ENCODE assay signal across 1 cellular context in the genomic region with DNA sequence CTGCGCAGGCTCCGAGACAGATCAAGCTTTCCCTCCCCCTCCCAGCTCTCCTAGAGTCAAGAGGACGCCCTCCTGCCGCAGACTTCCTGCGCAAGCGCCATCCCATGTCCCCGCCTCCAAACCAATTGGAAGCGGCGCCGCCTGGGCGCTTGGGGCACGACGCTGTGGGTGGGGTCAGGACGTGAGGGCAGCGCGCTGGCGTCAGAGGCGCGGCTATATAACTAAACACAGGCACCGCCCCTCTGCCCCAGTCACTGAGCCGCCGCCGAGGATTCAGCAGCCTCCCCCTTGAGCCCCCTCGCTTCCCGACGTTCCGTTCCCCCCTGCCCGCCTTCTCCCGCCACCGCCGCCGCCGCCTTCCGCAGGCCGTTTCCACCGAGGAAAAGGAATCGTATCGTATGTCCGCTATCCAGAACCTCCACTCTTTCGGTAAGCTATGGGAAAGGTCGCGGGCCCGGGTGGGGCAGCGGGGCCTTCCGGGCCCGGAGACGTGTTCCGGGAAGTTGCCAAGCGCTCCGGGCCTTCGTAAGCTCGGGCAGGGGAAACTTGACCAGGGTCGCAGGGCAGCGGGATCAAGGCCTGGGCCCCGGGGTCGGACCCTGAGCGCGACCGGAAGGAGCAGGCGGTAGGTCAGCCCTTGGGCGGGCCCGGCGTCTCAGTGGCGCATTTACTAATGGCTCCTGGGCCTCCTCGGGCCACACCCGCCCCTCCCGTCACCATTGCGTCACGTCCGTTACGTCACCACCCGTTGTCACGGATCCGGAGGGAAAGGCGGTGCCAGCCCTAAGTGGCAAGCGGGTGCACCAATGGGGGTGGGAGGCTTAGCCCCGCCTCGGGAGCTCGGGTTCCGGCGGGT.
A peak's percentile ranks its signal among the peaks of the same experiment; 100 is the strongest.
TF ChIP-seq lines count a peak whose summit lies in the region.

A gene (plus strand): TSS at position 245 of the 856 bp plus-strand sequence. CDS start 154 bp downstream, at position 399.

TF ChIP-seq in K562, 482 proteins besides CTCF, POLR2A, EP300 and RAD21 (continued from another document and continues in another):
- TF ChIP-seq, protein P1, sequence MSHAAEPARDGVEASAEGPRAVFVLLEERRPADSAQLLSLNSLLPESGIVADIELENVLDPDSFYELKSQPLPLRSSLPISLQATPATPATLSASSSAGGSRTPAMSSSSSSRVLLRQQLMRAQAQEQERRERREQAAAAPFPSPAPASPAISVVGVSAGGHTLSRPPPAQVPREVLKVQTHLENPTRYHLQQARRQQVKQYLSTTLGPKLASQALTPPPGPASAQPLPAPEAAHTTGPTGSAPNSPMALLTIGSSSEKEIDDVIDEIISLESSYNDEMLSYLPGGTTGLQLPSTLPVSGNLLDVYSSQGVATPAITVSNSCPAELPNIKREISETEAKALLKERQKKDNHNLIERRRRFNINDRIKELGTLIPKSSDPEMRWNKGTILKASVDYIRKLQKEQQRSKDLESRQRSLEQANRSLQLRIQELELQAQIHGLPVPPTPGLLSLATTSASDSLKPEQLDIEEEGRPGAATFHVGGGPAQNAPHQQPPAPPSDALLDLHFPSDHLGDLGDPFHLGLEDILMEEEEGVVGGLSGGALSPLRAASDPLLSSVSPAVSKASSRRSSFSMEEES (CRISPR knock-in tag; IDR thresholded peaks at IDR 0.05): no peak; the same call in 1 of the 2 replicates
- TF ChIP-seq YY1 (IDR thresholded peaks at IDR 0.05; ENCODE audit: borderline replicate concordance in 1 of 3, control insufficient read depth in 1 of 3, extremely low read depth in 1 of 3, insufficient read depth in 3 of 3, insufficient read length in 1 of 3, insufficient replicate concordance in 2 of 3, low read depth in 1 of 3, low read length in 2 of 3): peak; percentile 27 to 89 (median 78)
- TF ChIP-seq, protein P2, sequence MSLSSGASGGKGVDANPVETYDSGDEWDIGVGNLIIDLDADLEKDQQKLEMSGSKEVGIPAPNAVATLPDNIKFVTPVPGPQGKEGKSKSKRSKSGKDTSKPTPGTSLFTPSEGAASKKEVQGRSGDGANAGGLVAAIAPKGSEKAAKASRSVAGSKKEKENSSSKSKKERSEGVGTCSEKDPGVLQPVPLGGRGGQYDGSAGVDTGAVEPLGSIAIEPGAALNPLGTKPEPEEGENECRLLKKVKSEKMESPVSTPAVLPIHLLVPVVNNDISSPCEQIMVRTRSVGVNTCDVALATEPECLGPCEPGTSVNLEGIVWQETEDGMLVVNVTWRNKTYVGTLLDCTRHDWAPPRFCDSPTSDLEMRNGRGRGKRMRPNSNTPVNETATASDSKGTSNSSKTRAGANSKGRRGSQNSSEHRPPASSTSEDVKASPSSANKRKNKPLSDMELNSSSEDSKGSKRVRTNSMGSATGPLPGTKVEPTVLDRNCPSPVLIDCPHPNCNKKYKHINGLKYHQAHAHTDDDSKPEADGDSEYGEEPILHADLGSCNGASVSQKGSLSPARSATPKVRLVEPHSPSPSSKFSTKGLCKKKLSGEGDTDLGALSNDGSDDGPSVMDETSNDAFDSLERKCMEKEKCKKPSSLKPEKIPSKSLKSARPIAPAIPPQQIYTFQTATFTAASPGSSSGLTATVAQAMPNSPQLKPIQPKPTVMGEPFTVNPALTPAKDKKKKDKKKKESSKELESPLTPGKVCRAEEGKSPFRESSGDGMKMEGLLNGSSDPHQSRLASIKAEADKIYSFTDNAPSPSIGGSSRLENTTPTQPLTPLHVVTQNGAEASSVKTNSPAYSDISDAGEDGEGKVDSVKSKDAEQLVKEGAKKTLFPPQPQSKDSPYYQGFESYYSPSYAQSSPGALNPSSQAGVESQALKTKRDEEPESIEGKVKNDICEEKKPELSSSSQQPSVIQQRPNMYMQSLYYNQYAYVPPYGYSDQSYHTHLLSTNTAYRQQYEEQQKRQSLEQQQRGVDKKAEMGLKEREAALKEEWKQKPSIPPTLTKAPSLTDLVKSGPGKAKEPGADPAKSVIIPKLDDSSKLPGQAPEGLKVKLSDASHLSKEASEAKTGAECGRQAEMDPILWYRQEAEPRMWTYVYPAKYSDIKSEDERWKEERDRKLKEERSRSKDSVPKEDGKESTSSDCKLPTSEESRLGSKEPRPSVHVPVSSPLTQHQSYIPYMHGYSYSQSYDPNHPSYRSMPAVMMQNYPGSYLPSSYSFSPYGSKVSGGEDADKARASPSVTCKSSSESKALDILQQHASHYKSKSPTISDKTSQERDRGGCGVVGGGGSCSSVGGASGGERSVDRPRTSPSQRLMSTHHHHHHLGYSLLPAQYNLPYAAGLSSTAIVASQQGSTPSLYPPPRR (CRISPR knock-in tag; IDR thresholded peaks at IDR 0.05; ENCODE audit: borderline replicate concordance): no peak
- TF ChIP-seq XRCC4 (IDR thresholded peaks at IDR 0.05; ENCODE audit: extremely low read depth, insufficient read depth, insufficient read length): no peak
- TF ChIP-seq CBX5 (IDR thresholded peaks at IDR 0.05; ENCODE audit: borderline replicate concordance, low read depth): no peak
- peak; percentile 96 for TF ChIP-seq SRSF7 (optimal IDR thresholded peaks at IDR 0.05; ENCODE audit: low read depth, low read length)
- 0 out of 2 replicates have a peak, but pooled peaks have one; percentile 37 for TF ChIP-seq ZNF263 (CRISPR knock-in tag; IDR thresholded peaks at IDR 0.05; ENCODE audit: borderline replicate concordance)
- peak; percentile 94 for TF ChIP-seq GTF2F1 (IDR thresholded peaks at IDR 0.05; ENCODE audit: low read depth, low read length)
- TF ChIP-seq, protein P3, sequence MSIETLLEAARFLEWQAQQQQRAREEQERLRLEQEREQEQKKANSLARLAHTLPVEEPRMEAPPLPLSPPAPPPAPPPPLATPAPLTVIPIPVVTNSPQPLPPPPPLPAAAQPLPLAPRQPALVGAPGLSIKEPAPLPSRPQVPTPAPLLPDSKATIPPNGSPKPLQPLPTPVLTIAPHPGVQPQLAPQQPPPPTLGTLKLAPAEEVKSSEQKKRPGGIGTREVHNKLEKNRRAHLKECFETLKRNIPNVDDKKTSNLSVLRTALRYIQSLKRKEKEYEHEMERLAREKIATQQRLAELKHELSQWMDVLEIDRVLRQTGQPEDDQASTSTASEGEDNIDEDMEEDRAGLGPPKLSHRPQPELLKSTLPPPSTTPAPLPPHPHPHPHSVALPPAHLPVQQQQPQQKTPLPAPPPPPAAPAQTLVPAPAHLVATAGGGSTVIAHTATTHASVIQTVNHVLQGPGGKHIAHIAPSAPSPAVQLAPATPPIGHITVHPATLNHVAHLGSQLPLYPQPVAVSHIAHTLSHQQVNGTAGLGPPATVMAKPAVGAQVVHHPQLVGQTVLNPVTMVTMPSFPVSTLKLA (conservative IDR thresholded peaks at IDR 0.05): no peak; a peak in 1 of 4 replicates
- TF ChIP-seq ZNF444 (CRISPR knock-in tag; IDR thresholded peaks at IDR 0.05): no peak
- peak; percentile 91 for TF ChIP-seq FUS (optimal IDR thresholded peaks at IDR 0.05; ENCODE audit: low read depth, low read length)
- peak; percentile 96 for TF ChIP-seq ELF4 (CRISPR knock-in tag; IDR thresholded peaks at IDR 0.05)
- no peak for TF ChIP-seq DIDO1 (tag; IDR thresholded peaks at IDR 0.05; ENCODE audit: low read depth)
- TF ChIP-seq ZSCAN29 (IDR thresholded peaks at IDR 0.05): 0 out of 2 replicates have a peak, but pooled peaks have one; percentile 19
- TF ChIP-seq ZNF239 (CRISPR knock-in tag; IDR thresholded peaks at IDR 0.05): no peak
- TF ChIP-seq TEAD1 (CRISPR knock-in tag; IDR thresholded peaks at IDR 0.05): peak; percentile 64 to 91; a peak in 3 of 4 replicates
- no peak for TF ChIP-seq ZNF778 (CRISPR knock-in tag; IDR thresholded peaks at IDR 0.05)
- peak; percentile 51 for TF ChIP-seq BHLHE40 (IDR thresholded peaks at IDR 0.05; ENCODE audit: low read length)
- TF ChIP-seq, protein P4, sequence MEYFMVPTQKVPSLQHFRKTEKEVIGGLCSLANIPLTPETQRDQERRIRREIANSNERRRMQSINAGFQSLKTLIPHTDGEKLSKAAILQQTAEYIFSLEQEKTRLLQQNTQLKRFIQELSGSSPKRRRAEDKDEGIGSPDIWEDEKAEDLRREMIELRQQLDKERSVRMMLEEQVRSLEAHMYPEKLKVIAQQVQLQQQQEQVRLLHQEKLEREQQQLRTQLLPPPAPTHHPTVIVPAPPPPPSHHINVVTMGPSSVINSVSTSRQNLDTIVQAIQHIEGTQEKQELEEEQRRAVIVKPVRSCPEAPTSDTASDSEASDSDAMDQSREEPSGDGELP (CRISPR knock-in tag; IDR thresholded peaks at IDR 0.05; ENCODE audit: borderline replicate concordance): peak; percentile 94; the same call in 1 of the 2 replicates
- peak; percentile 96 for TF ChIP-seq PHF8 (IDR thresholded peaks at IDR 0.05; ENCODE audit: borderline replicate concordance, low read length)
- no peak; the same call in 1 of the 2 replicates for TF ChIP-seq EGR1 (conservative IDR thresholded peaks at IDR 0.05)
- TF ChIP-seq ZNF561 (CRISPR knock-in tag; conservative IDR thresholded peaks at IDR 0.05): no peak
- TF ChIP-seq STAG1 (CRISPR knock-in tag; IDR thresholded peaks at IDR 0.05; ENCODE audit: borderline replicate concordance): no peak
- peak; percentile 68 for TF ChIP-seq FOSL1 (tag; conservative IDR thresholded peaks at IDR 0.05)
- TF ChIP-seq ZNF695 (CRISPR knock-in tag; IDR thresholded peaks at IDR 0.05): no peak
- TF ChIP-seq U2AF2 (optimal IDR thresholded peaks at IDR 0.05; ENCODE audit: low read depth, low read length): no peak
- TF ChIP-seq JUN (IDR thresholded peaks at IDR 0.05; ENCODE audit: borderline replicate concordance, low read depth, low read length): peak; percentile 86; the same call in 1 of the 2 replicates
- peak; percentile 91; the same call in 1 of the 2 replicates for TF ChIP-seq JUN (CRISPR knock-in tag; IDR thresholded peaks at IDR 0.05; ENCODE audit: borderline replicate concordance)
- TF ChIP-seq, protein P5, sequence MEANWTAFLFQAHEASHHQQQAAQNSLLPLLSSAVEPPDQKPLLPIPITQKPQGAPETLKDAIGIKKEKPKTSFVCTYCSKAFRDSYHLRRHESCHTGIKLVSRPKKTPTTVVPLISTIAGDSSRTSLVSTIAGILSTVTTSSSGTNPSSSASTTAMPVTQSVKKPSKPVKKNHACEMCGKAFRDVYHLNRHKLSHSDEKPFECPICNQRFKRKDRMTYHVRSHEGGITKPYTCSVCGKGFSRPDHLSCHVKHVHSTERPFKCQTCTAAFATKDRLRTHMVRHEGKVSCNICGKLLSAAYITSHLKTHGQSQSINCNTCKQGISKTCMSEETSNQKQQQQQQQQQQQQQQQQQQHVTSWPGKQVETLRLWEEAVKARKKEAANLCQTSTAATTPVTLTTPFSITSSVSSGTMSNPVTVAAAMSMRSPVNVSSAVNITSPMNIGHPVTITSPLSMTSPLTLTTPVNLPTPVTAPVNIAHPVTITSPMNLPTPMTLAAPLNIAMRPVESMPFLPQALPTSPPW (CRISPR knock-in tag; IDR thresholded peaks at IDR 0.05): peak; percentile 96
- TF ChIP-seq ZNF274 (IDR thresholded peaks at IDR 0.05; ENCODE audit: borderline replicate concordance, low read depth, low read length): no peak; the same call in 1 of the 2 replicates
- TF ChIP-seq POLR3G (IDR thresholded peaks at IDR 0.05; ENCODE audit: extremely low read depth, insufficient read length, insufficient replicate concordance): no peak
- peak; percentile 32; the same call in 1 of the 2 replicates for TF ChIP-seq PHTF2 (CRISPR knock-in tag; IDR thresholded peaks at IDR 0.05)
- no peak for TF ChIP-seq ZNF766 (CRISPR knock-in tag; conservative IDR thresholded peaks at IDR 0.05)
- no peak for TF ChIP-seq MCM3 (IDR thresholded peaks at IDR 0.05)
- TF ChIP-seq ZNF347 (CRISPR knock-in tag; IDR thresholded peaks at IDR 0.05; ENCODE audit: low read depth): 0 out of 2 replicates have a peak, but pooled peaks have one; percentile 50
- TF ChIP-seq SMARCA4 (IDR thresholded peaks at IDR 0.05): no peak
- no peak for TF ChIP-seq KLF16 (IDR thresholded peaks at IDR 0.05)
- TF ChIP-seq PCBP2 (IDR thresholded peaks at IDR 0.05; ENCODE audit: low read depth, low read length, poor library complexity, severe bottlenecking): peak; percentile 88
- peak; percentile 78; the same call in 1 of the 2 replicates for TF ChIP-seq CHCHD3 (CRISPR knock-in tag; IDR thresholded peaks at IDR 0.05)
- peak; percentile 52; the same call in 1 of the 2 replicates for TF ChIP-seq ZNF436 (CRISPR knock-in tag; IDR thresholded peaks at IDR 0.05)
- no peak for TF ChIP-seq ZNF57 (CRISPR knock-in tag; IDR thresholded peaks at IDR 0.05)
- TF ChIP-seq, protein P6, sequence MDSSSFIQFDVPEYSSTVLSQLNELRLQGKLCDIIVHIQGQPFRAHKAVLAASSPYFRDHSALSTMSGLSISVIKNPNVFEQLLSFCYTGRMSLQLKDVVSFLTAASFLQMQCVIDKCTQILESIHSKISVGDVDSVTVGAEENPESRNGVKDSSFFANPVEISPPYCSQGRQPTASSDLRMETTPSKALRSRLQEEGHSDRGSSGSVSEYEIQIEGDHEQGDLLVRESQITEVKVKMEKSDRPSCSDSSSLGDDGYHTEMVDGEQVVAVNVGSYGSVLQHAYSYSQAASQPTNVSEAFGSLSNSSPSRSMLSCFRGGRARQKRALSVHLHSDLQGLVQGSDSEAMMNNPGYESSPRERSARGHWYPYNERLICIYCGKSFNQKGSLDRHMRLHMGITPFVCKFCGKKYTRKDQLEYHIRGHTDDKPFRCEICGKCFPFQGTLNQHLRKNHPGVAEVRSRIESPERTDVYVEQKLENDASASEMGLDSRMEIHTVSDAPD (CRISPR knock-in tag; IDR thresholded peaks at IDR 0.05): no peak; the same call in 1 of the 2 replicates
